In the genomic region with DNA sequence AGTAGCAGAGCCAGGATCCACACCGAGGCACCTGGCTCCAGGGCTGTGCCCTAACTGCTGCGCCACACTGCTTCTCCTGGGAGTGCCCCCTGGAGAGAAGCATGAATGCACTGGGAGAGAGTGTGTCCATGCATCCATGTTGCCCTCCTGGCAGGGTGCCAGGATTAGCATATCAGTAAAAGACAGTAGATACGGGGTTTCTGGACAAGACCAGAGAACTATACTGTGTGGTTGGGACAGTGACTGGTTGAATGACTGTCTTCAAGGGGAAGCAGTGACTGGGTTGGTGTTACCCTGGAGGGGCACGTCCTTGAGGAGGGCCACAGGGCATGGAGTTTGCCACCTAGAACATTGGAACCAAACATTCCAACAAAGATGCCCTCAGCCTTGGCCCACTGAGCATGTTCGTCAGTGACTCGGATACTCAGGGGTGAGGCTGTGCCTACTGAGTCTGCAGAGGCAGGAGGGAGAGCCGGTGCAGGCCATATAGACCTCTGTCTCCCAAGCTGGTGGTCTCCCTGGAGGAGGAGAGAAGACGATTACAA, we compare ENCODE assay signal across 31 cellular contexts.
DNase-seq lines count a peak whose midpoint lies in the region; ATAC-seq and TF ChIP-seq lines count a peak whose summit lies in the region.
"Had no signal": no experiment of that assay in that cellular context is flagged by ENCODE, and none has a peak within 500 bp of the region (broad histone marks: within the 10 kb centered on the region; RNA-seq: fewer than 3 reads in every experiment).

No MANE protein-coding gene starts in this region.

- no peaks in the 10 kb centered on the region for H3K27me3 Mint-ChIP-seq in osteocyte (ENCODE audit: unreplicated experiment)
- H3K27me3 Mint-ChIP-seq: activated naive CD8-positive, alpha-beta T cell treated with anti-CD3 and anti-CD28 coated beads, Interleukin-2, amount 50 U/mL, for 24 hours; central memory CD8-positive, alpha-beta T cell had no signal

- H2AFZ ChIP-seq in SK-N-SH (ENCODE audit: low read depth), result no peak overlapping the region
- no peak overlapping the region for H2AFZ ChIP-seq in GM23248

- no peak overlapping the region for H3K4me3 Mint-ChIP-seq in osteocyte (ENCODE audit: unreplicated experiment)
- H3K4me3 Mint-ChIP-seq: activated naive CD8-positive, alpha-beta T cell treated with anti-CD3 and anti-CD28 coated beads, Interleukin-2, amount 50 U/mL, for 24 hours; activated T-cell treated with anti-CD3 and anti-CD28 coated beads, Interleukin-2, amount 50 U/mL, for 4 hours; CD8-positive, alpha-beta T cell; central memory CD8-positive, alpha-beta T cell; endodermal cell had no signal

- in situ Hi-C loops in GM23248 (cut with MboI), result no loop called here

- H3F3A ChIP-seq in SK-N-SH (replicated peaks; ENCODE audit: insufficient read depth), result no peaks in the 10 kb centered on the region
- peaks cover 25% of the 10 kb centered on the region for H3F3A ChIP-seq in GM23248 (ENCODE audit: insufficient read depth)

- no peak overlapping the region for H3K9ac ChIP-seq in SK-N-SH
- no peak overlapping the region for H3K9ac ChIP-seq in GM23248

- no peaks in the 10 kb centered on the region for H3K4me1 ChIP-seq in SK-N-SH (ENCODE audit: control insufficient read depth in 1 of 2, insufficient read depth in 2 of 2, low read depth in 1 of 2, low read length in 1 of 2)
- H3K4me1 ChIP-seq in GM23248 (ENCODE audit: insufficient read depth), result peaks cover 19% of the 10 kb centered on the region
- H3K4me1 ChIP-seq: heart left ventricle, left ventricle myocardium inferior, transverse colon had no signal

- TF ChIP-seq EP300 in SK-N-SH (IDR thresholded peaks at IDR 0.05; ENCODE audit: borderline replicate concordance in 1 of 2, low read depth in 1 of 2, low read length in 1 of 2), result no peak

- H3K9me3 ChIP-seq in SK-N-SH (no peaks in the 10 kb centered on the region), GM23248 (ENCODE audit: low read depth) (no peaks in the 10 kb centered on the region), WERI-Rb-1 (ENCODE audit: severe bottlenecking) (no peaks in the 10 kb centered on the region)
- H3K9me3 ChIP-seq: heart left ventricle, left ventricle myocardium inferior, transverse colon had no signal

- H3K27me3 ChIP-seq in SK-N-SH (ENCODE audit: insufficient read depth) (no peaks in the 10 kb centered on the region), GM23248 (replicated peaks; ENCODE audit: insufficient read depth) (no peaks in the 10 kb centered on the region), WERI-Rb-1 (ENCODE audit: insufficient read depth, low read depth, severe bottlenecking) (no peaks in the 10 kb centered on the region)
- H3K27me3 ChIP-seq: transverse colon had no signal

- TF ChIP-seq CTCF in SK-N-SH (IDR thresholded peaks at IDR 0.05), result no peak
- no peak for TF ChIP-seq CTCF in WERI-Rb-1 (IDR thresholded peaks at IDR 0.05; ENCODE audit: low read depth, low read length)
- TF ChIP-seq CTCF in osteocyte (IDR thresholded peaks at IDR 0.05), result no peak

- no peaks in the 10 kb centered on the region for H3K36me3 ChIP-seq in SK-N-SH (replicated peaks in 1 of 2; ENCODE audit: control insufficient read depth in 1 of 2, insufficient read depth in 2 of 2, low read length in 1 of 2)
- no peaks in the 10 kb centered on the region for H3K36me3 ChIP-seq in GM23248 (ENCODE audit: low read depth)
- no peaks in the 10 kb centered on the region for H3K36me3 ChIP-seq in WERI-Rb-1
- H3K36me3 ChIP-seq: heart left ventricle, left ventricle myocardium inferior, transverse colon had no signal

- ATAC-seq in SK-N-SH treated with all-trans-retinoic acid at 6 μM for 48 hours, result no peak
- ATAC-seq in HG03520 (IDR thresholded peaks at IDR 0.05; ENCODE audit: unreplicated experiment), result no peak
- no peak for ATAC-seq in HG02938 (IDR thresholded peaks at IDR 0.05; ENCODE audit: unreplicated experiment)
- no peak for ATAC-seq in GM19467 (IDR thresholded peaks at IDR 0.05; ENCODE audit: unreplicated experiment)
- ATAC-seq: activated naive CD8-positive, alpha-beta T cell treated with anti-CD3 and anti-CD28 coated beads, Interleukin-2, amount 50 U/mL, for 24 hours; activated T-cell treated with anti-CD3 and anti-CD28 coated beads, Interleukin-2, amount 50 U/mL, for 4 hours; CD8-positive, alpha-beta T cell; esophagus mucosa; heart left ventricle; Panc1 had no signal

- H3K9me3 Mint-ChIP-seq in osteocyte (ENCODE audit: unreplicated experiment), result no peaks in the 10 kb centered on the region
- H3K9me3 Mint-ChIP-seq: activated naive CD8-positive, alpha-beta T cell treated with anti-CD3 and anti-CD28 coated beads, Interleukin-2, amount 50 U/mL, for 24 hours; activated T-cell treated with anti-CD3 and anti-CD28 coated beads, Interleukin-2, amount 50 U/mL, for 4 hours; CD8-positive, alpha-beta T cell; central memory CD8-positive, alpha-beta T cell; endodermal cell had no signal

- POLR2A ChIA-PET in SK-N-SH (lab: Yijun Ruan, JAX), result no interaction called here

- 87% methylated on average over 7 of the region's 8 CpGs for WGBS in SK-N-SH (ENCODE audit: low lambda C conversion rate)
- WGBS in GM23248 (ENCODE audit: low coverage in 1 of 2, low lambda C conversion rate in 2 of 2, missing lambda C conversion rate in 2 of 2), 2 experiments, result 92 to 94% methylated on average over 8 of the region's 8 CpGs

- H4K20me1 ChIP-seq in SK-N-SH (ENCODE audit: insufficient read depth), result no peaks in the 10 kb centered on the region
- H4K20me1 ChIP-seq in GM23248 (ENCODE audit: insufficient read depth), result no peaks in the 10 kb centered on the region

- H3K36me3 Mint-ChIP-seq in osteocyte (ENCODE audit: unreplicated experiment), result no peaks in the 10 kb centered on the region
- H3K36me3 Mint-ChIP-seq: CD8-positive, alpha-beta T cell had no signal

- H3K79me2 ChIP-seq in SK-N-SH (ENCODE audit: insufficient read depth), result no peaks in the 10 kb centered on the region
- no peaks in the 10 kb centered on the region for H3K79me2 ChIP-seq in GM23248 (ENCODE audit: insufficient read depth)

- TF ChIP-seq RAD21 in SK-N-SH (IDR thresholded peaks at IDR 0.05; ENCODE audit: low read length), result no peak

- CTCF ChIA-PET in SK-N-SH (lab: Yijun Ruan, JAX), result interaction anchor here (2.8 kb wide), 1 partner anchor 21 kb away, joined by 10 read pairs; no protein-coding TSS in a partner anchor

- H3K9me2 ChIP-seq in SK-N-SH (no peaks in the 10 kb centered on the region), GM23248 (ENCODE audit: insufficient read depth) (no peaks in the 10 kb centered on the region)

- H3K4me2 ChIP-seq in SK-N-SH, result no peak overlapping the region
- no peak overlapping the region for H3K4me2 ChIP-seq in GM23248 (ENCODE audit: unreplicated experiment)

- no peak overlapping the region for H3K27ac Mint-ChIP-seq in osteocyte (ENCODE audit: unreplicated experiment)
- H3K27ac Mint-ChIP-seq: activated naive CD8-positive, alpha-beta T cell treated with anti-CD3 and anti-CD28 coated beads, Interleukin-2, amount 50 U/mL, for 24 hours; CD8-positive, alpha-beta T cell; endodermal cell; progenitor cell of endocrine pancreas had no signal

- no peak overlapping the region for H3K27ac ChIP-seq in SK-N-SH (ENCODE audit: low read depth in 2 of 2, low read length in 1 of 2)
- H3K27ac ChIP-seq in GM23248, result peak overlapping the region; percentile 50
- H3K27ac ChIP-seq in WERI-Rb-1, result peak overlapping the region; percentile 95
- H3K27ac ChIP-seq: heart left ventricle, left ventricle myocardium inferior, transverse colon had no signal

- H3K4me3 ChIP-seq in SK-N-SH (ENCODE audit: low read depth in 2 of 2, low read length in 1 of 2) (no peak overlapping the region), GM23248 (no peak overlapping the region), WERI-Rb-1 (ENCODE audit: low read depth, low read length) (no peak overlapping the region)
- H3K4me3 ChIP-seq: heart left ventricle, left ventricle myocardium inferior, transverse colon had no signal

- H3K4me1 Mint-ChIP-seq in osteocyte (ENCODE audit: unreplicated experiment), result peaks cover 30% of the 10 kb centered on the region
- H3K4me1 Mint-ChIP-seq: activated naive CD8-positive, alpha-beta T cell treated with anti-CD3 and anti-CD28 coated beads, Interleukin-2, amount 50 U/mL, for 24 hours; central memory CD8-positive, alpha-beta T cell had no signal

- peak; percentile 38 for DNase-seq in SK-N-SH
- no peak for DNase-seq in GM23248
- no peak for DNase-seq in WERI-Rb-1
- DNase-seq in osteocyte (ENCODE audit: extremely low spot score, unreplicated experiment), result peak; percentile 62
- DNase-seq: activated CD4-positive, alpha-beta T cell treated with anti-CD3 and anti-CD28 coated beads for 4 hours; activated gamma-delta T cell treated with Interleukin-2 at 50 U/mL for 16 hours; activated naive CD8-positive, alpha-beta T cell treated with anti-CD3 and anti-CD28 coated beads, Interleukin-2, amount 50 U/mL, for 24 hours; activated T-cell treated with anti-CD3 and anti-CD28 coated beads, Interleukin-2, amount 50 U/mL, for 4 hours; CD8-positive, alpha-beta T cell; dermis blood vessel endothelial cell; DMS153; endodermal cell; heart left ventricle; IMR-90; left ventricle myocardium inferior; mesendoderm; NCI-H1694; NCI-H510A treated with DMSO at 0.1 percent for 48 hours; SHP77; stimulated activated CD4-positive, alpha-beta T cell treated with anti-CD3 and anti-CD28 coated beads, Interleukin-15, amount 100 ng/mL, for 24 hours; stimulated activated CD4-positive, alpha-beta T cell treated with anti-CD3 and anti-CD28 coated beads, Interleukin-4, amount 100 ng/mL, for 4 hours; T-helper 9 cell; transverse colon had no signal

TF ChIP-seq in SK-N-SH, 30 proteins besides CTCF, POLR2A, EP300 and RAD21:
- TF ChIP-seq NFIC (IDR thresholded peaks at IDR 0.05; ENCODE audit: borderline replicate concordance) (peak; percentile 19; the same call in 1 of the 2 replicates), TEAD4 (IDR thresholded peaks at IDR 0.05; ENCODE audit: borderline replicate concordance, insufficient read depth) (no peak)

Comparison
In these comparisons a context has a peak if more than half of its experiments do, and no peak if none do; other contexts are left out.
1. DNase-seq: peak in SK-N-SH (single experiment) and osteocyte (single experiment); none in GM23248 (single experiment) and WERI-Rb-1 (single experiment).
2. H3K27ac ChIP-seq: peak in GM23248 (single experiment) and WERI-Rb-1 (single experiment); none in SK-N-SH (0 of 2).